ENCODE assay signal across 8 cellular contexts in the genomic region with DNA sequence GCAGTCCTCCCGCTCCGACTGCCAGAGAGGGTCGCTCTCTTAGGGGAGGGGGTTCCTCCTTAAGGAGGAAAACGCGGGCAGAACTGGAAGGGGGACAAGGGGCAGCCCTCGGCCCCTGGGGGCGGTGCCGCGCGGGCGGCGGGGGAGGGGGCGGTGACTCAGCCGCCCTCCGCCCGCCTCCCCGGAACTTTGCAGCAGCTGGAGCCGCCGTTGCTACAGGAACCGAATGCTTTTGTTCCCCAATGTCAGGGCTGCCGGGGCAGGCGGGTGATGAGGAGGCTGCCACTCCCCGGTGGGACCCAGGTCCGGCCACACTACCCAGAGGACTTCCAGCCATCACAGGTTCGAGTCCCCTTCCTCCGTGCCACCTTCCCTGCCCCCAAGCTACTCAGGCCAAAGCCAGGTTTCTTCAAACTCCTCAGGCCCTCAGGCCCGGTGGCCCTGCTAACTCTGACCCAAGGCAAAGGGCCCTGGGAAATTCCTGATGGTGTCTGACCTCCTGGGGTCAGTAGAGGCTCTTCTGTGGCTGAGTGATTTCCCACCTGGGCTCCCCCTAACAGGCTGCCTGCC. TPM values are rescaled to one million over a fixed set of nuclear protein-coding genes. Genes with fewer than 3 reads are reported as not detected.
DNase-seq lines count a peak whose midpoint lies in the region; ATAC-seq and TF ChIP-seq lines count a peak whose summit lies in the region.

No MANE protein-coding gene starts in this region.

- POLR2A ChIA-PET in CD4-positive, alpha-beta memory T cell (lab: Charles Lee; ENCODE audit: partially characterized antibody) = interaction anchor here (0.7 to 1.8 kb wide), 4 partner anchors 8 to 347 kb away, joined by 3 to 10 read pairs (median 4); a partner anchor contains a TSS
- POLR2A ChIA-PET in HEK293T (lab: Yijun Ruan, JAX) = no interaction called here

- peaks cover 10% of the 10 kb centered on the region for H3K27me3 ChIP-seq in CD4-positive, alpha-beta memory T cell (ENCODE audit: insufficient read depth, low read length)
- H3K27me3 ChIP-seq in KMS-11 (ENCODE audit: insufficient read depth, low read depth) = peaks cover 32% of the 10 kb centered on the region
- H3K27me3 ChIP-seq in ascending aorta = no peaks in the 10 kb centered on the region

- no peak overlapping the region for H3K27ac ChIP-seq in CD4-positive, alpha-beta memory T cell (ENCODE audit: low read depth, low read length)
- H3K27ac ChIP-seq in KMS-11 = no peak overlapping the region
- peak overlapping the region in 1 of 2 donors; percentile 41 for H3K27ac ChIP-seq in ascending aorta

- peak overlapping the region; percentile 29; the same call in 1 of the 2 replicates for H3K4me2 ChIP-seq in KMS-11

- no peaks in the 10 kb centered on the region for H3K36me3 ChIP-seq in CD4-positive, alpha-beta memory T cell (ENCODE audit: insufficient read depth, low read length)
- no peaks in the 10 kb centered on the region for H3K36me3 ChIP-seq in KMS-11 (ENCODE audit: insufficient read depth)
- no peaks in the 10 kb centered on the region for H3K36me3 ChIP-seq in ascending aorta

- TF ChIP-seq CTCF in KMS-11 (conservative IDR thresholded peaks at IDR 0.05; ENCODE audit: low read depth, low read length) (no peak), ascending aorta (IDR thresholded peaks at IDR 0.05) (no peak)

- ATAC-seq in T-helper 17 cell = peak; percentile 74
- peak; percentile 79 for ATAC-seq in sciatic nerve
- no peak for ATAC-seq in GM21526 (IDR thresholded peaks at IDR 0.05; ENCODE audit: low FRiP score, unreplicated experiment)

- no peaks in the 10 kb centered on the region for H4K20me1 ChIP-seq in KMS-11 (ENCODE audit: insufficient read depth)

- peak overlapping the region in 3 of 7 donors; percentile 68 to 74 (median 69) for H3K27ac Mint-ChIP-seq in CD4-positive, alpha-beta memory T cell
- no peak overlapping the region for H3K27ac Mint-ChIP-seq in T-helper 17 cell

- no peaks in the 10 kb centered on the region for H3K36me3 Mint-ChIP-seq in CD4-positive, alpha-beta memory T cell
- no peaks in the 10 kb centered on the region for H3K36me3 Mint-ChIP-seq in T-helper 17 cell (ENCODE audit: low read depth)

- no peaks in the 10 kb centered on the region for H3K9me3 Mint-ChIP-seq in CD4-positive, alpha-beta memory T cell

- peak overlapping the region; percentile 52 to 79 for H3K4me3 ChIP-seq in CD4-positive, alpha-beta memory T cell (ENCODE audit: low read length in 2 of 2)
- H3K4me3 ChIP-seq in KMS-11 (IDR thresholded peaks at IDR 0.05; ENCODE audit: insufficient read depth, low read depth, low read length) (no peak overlapping the region), ascending aorta (peak overlapping the region; percentile 71 to 80)

- H3K27me3 Mint-ChIP-seq in CD4-positive, alpha-beta memory T cell = peaks cover 0 to 2% of the 10 kb centered on the region in 2 donors
- H3K27me3 Mint-ChIP-seq in T-helper 17 cell = no peaks in the 10 kb centered on the region

- no peaks in the 10 kb centered on the region for H3K9me3 ChIP-seq in CD4-positive, alpha-beta memory T cell (ENCODE audit: control insufficient read depth in 1 of 2, low read length in 2 of 2)
- H3K9me3 ChIP-seq in T-helper 17 cell (ENCODE audit: control insufficient read depth, low read length, poor library complexity, severe bottlenecking) (no peaks in the 10 kb centered on the region), ascending aorta (no peaks in the 10 kb centered on the region)

- H3K4me1 Mint-ChIP-seq in CD4-positive, alpha-beta memory T cell = peaks cover 11 to 39% (median 17%) of the 10 kb centered on the region in 4 donors
- H3K4me1 Mint-ChIP-seq in T-helper 17 cell = peaks cover 18% of the 10 kb centered on the region

- CTCF ChIA-PET in CD4-positive, alpha-beta memory T cell (lab: Charles Lee; ENCODE audit: partially characterized antibody) = interaction anchor here (0.9 to 4.3 kb wide), 3 partner anchors 15 to 28 kb away, joined by 3 to 57 read pairs (median 4); no protein-coding TSS in a partner anchor
- CTCF ChIA-PET in HEK293T (lab: Yijun Ruan, JAX) = interaction anchor here (0.7 to 3.5 kb wide), 3 partner anchors 28 to 324 kb away, joined by 3 to 12 read pairs (median 4); no protein-coding TSS in a partner anchor

- no peaks in the 10 kb centered on the region for H3K79me2 ChIP-seq in KMS-11 (ENCODE audit: insufficient read depth, low read depth)

- intact Hi-C loops in CD4-positive, alpha-beta memory T cell (cut with micrococcal nuclease) = loop anchor here (5.0 to 10.0 kb wide), 2 partner anchors 176 to 444 kb away; a partner anchor contains a TSS
- intact Hi-C loops in ascending aorta (cut with DNase I) (loop anchor here (2.0 to 5.0 kb wide), 2 partner anchors 46 to 301 kb away; no protein-coding TSS in a partner anchor), sciatic nerve (cut with DNase I) (no loop called here)

- H3K4me3 Mint-ChIP-seq in CD4-positive, alpha-beta memory T cell = peak overlapping the region; percentile 64 to 86 (median 71)
- H3K4me3 Mint-ChIP-seq in T-helper 17 cell = peak overlapping the region; percentile 81

- peaks cover 35% of the 10 kb centered on the region for H3K4me1 ChIP-seq in CD4-positive, alpha-beta memory T cell (ENCODE audit: insufficient read depth, low read length)
- peaks cover 12% of the 10 kb centered on the region for H3K4me1 ChIP-seq in KMS-11 (ENCODE audit: low read depth, poor library complexity, severe bottlenecking)
- peaks cover 10 to 32% of the 10 kb centered on the region in 2 donors for H3K4me1 ChIP-seq in ascending aorta

- no peak overlapping the region for H3K9ac ChIP-seq in KMS-11

- H2AFZ ChIP-seq in KMS-11 (ENCODE audit: low read depth) = no peak overlapping the region; the same call in 1 of the 2 replicates

- DNase-seq in CD4-positive, alpha-beta memory T cell = peak; percentile 55 to 82 (median 62)
- DNase-seq in T-helper 17 cell (peak; percentile 47 to 57 (median 56)), ascending aorta (ENCODE audit: low spot score in 2 of 2) (peak; percentile 49 to 89), hypothalamus (lab: John Stamatoyannopoulos, UW) (peak in 39 of 51 donors; percentile 22 to 78 (median 41)), sciatic nerve (ENCODE audit: low spot score) (peak; percentile 76), HEK293T (ENCODE audit: extremely low spot score) (no peak)

TF ChIP-seq in HEK293T, 16 proteins besides CTCF, POLR2A, EP300 and RAD21:
- no peak for TF ChIP-seq CTBP1 (IDR thresholded peaks at IDR 0.05; ENCODE audit: borderline replicate concordance)
- no peak for TF ChIP-seq TARDBP (IDR thresholded peaks at IDR 0.05)
- TF ChIP-seq SP1 (IDR thresholded peaks at IDR 0.05) = no peak
- no peak for TF ChIP-seq ZNF384 (IDR thresholded peaks at IDR 0.05)
- TF ChIP-seq HDGF (IDR thresholded peaks at IDR 0.05; ENCODE audit: borderline replicate concordance) = no peak
- no peak for TF ChIP-seq L3MBTL2 (conservative IDR thresholded peaks at IDR 0.05)
- no peak for TF ChIP-seq SUZ12 (IDR thresholded peaks at IDR 0.05)
- TF ChIP-seq ELF4 (IDR thresholded peaks at IDR 0.05) = no peak
- TF ChIP-seq BHLHE40 (IDR thresholded peaks at IDR 0.05; ENCODE audit: borderline replicate concordance) = no peak
- TF ChIP-seq, protein P1, sequence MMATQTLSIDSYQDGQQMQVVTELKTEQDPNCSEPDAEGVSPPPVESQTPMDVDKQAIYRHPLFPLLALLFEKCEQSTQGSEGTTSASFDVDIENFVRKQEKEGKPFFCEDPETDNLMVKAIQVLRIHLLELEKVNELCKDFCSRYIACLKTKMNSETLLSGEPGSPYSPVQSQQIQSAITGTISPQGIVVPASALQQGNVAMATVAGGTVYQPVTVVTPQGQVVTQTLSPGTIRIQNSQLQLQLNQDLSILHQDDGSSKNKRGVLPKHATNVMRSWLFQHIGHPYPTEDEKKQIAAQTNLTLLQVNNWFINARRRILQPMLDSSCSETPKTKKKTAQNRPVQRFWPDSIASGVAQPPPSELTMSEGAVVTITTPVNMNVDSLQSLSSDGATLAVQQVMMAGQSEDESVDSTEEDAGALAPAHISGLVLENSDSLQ (IDR thresholded peaks at IDR 0.05) = no peak
- TF ChIP-seq FOXM1 (IDR thresholded peaks at IDR 0.05; ENCODE audit: borderline replicate concordance) = no peak
- no peak for TF ChIP-seq ARNT (IDR thresholded peaks at IDR 0.05)

RNA-seq across cellular contexts. Expression of a gene that starts 3.2 kb away (rescaled TPM):
- 1 to 10 TPM; 1.5 to 2.0 TPM for total RNA-seq in CD4-positive, alpha-beta memory T cell
- polyA plus RNA-seq in CD4-positive, alpha-beta memory T cell = under 1 TPM in 1 of 2 donors, not detected in 1; 0.55 TPM
- total RNA-seq in T-helper 17 cell (1 to 10 TPM; 1.0 to 1.4 TPM), ascending aorta (1.9 TPM), sciatic nerve (5.2 TPM)

RNA-seq across cellular contexts. Expression of a gene that starts 54.8 kb away (rescaled TPM):
- total RNA-seq in CD4-positive, alpha-beta memory T cell = under 1 TPM; 0.61 to 0.94 TPM
- polyA plus RNA-seq in CD4-positive, alpha-beta memory T cell = not detected
- total RNA-seq in T-helper 17 cell = 1 to 10 TPM in 1 of 2 donors, under 1 TPM in 1; 0.30 to 7.5 TPM
- 30.7 TPM for total RNA-seq in ascending aorta
- 1.3 TPM for total RNA-seq in sciatic nerve

RNA-seq across cellular contexts. Expression of a gene that starts 57.2 kb away (rescaled TPM):
- total RNA-seq in CD4-positive, alpha-beta memory T cell = not detected
- polyA plus RNA-seq in CD4-positive, alpha-beta memory T cell = not detected
- total RNA-seq in T-helper 17 cell (not detected), ascending aorta (339 TPM), sciatic nerve (179 TPM)

Comparison
In these comparisons a context has a peak if more than half of its experiments do, and no peak if none do; other contexts are left out.
1. RNA of a gene that starts 57.2 kb away (total RNA-seq): 339 TPM in ascending aorta (single experiment) and 179 TPM in sciatic nerve (single experiment); not detected in CD4-positive, alpha-beta memory T cell and not detected in T-helper 17 cell; every median in the first group is over 100 times any median in the second.